9 cellular contexts compared by ENCODE assay signal in genomic region chr14:55454264-55455151, GRCh38. TPM values are rescaled to one million over a fixed set of nuclear protein-coding genes. Genes with fewer than 3 reads are reported as not detected.
DNase-seq lines count a peak whose midpoint lies in the region; ATAC-seq and TF ChIP-seq lines count a peak whose summit lies in the region.
"Had no signal": no experiment of that assay in that cellular context is flagged by ENCODE, and none has a peak within 500 bp of the region (broad histone marks: within the 10 kb centered on the region; RNA-seq: fewer than 3 reads in every experiment).

No MANE protein-coding gene starts in this region.

- no peaks in the 10 kb centered on the region for H3K36me3 ChIP-seq in Peyer's patch

- peak overlapping the region in 2 of 4 donors; percentile 35 to 70 for H3K27ac ChIP-seq in Peyer's patch

- peak; percentile 29 for DNase-seq in AG20443 (ENCODE audit: low spot score)
- peak; percentile 44 for DNase-seq in LHCN-M2 (ENCODE audit: low read depth)
- peak in 2 of 3 donors; percentile 57 to 68 for DNase-seq in Peyer's patch
- DNase-seq in fibroblast of mammary gland (ENCODE audit: low read depth) = peak; percentile 92
- peak; percentile 49 for DNase-seq in pulmonary artery endothelial cell (ENCODE audit: low read depth, low spot score)
- no peak for DNase-seq in hippocampal formation (lab: John Stamatoyannopoulos, UW)
- no peak for DNase-seq in stimulated activated naive CD4-positive, alpha-beta T cell (lab: John Stamatoyannopoulos, UW)

- TF ChIP-seq CTCF in Peyer's patch (IDR thresholded peaks at IDR 0.05) = no peak
- no peak for TF ChIP-seq CTCF in fibroblast of mammary gland (conservative IDR thresholded peaks at IDR 0.05; ENCODE audit: control insufficient read depth, insufficient read depth, low read depth, low read length)

- peaks cover 0 to 28% (median 0%) of the 10 kb centered on the region in 4 donors for H3K4me1 ChIP-seq in Peyer's patch

- H3K9me3 ChIP-seq in Peyer's patch = no peaks in the 10 kb centered on the region

- no peaks in the 10 kb centered on the region for H3K27me3 ChIP-seq in Peyer's patch

- peak overlapping the region in 1 of 4 donors; percentile 14 for H3K4me3 ChIP-seq in Peyer's patch
- H3K4me3 ChIP-seq in fibroblast of mammary gland (ENCODE audit: control insufficient read depth, low read depth, low read length) = no peak overlapping the region

- ATAC-seq in GM21381 (IDR thresholded peaks at IDR 0.05; ENCODE audit: unreplicated experiment) = no peak

- no peak for TF ChIP-seq POLR2A in Peyer's patch (IDR thresholded peaks at IDR 0.05)

RNA-seq across cellular contexts. Expression of gene TBPL2, which starts 14.1 kb away (rescaled TPM):
- not detected in 2 replicates for total RNA-seq in LHCN-M2 (2014; rRNA removed)
- polyA plus RNA-seq in LHCN-M2 (2012) = not detected
- total RNA-seq in Peyer's patch = not detected
- not detected in 2 replicates for total RNA-seq in pulmonary artery endothelial cell
- total RNA-seq: activated CD8-positive, alpha-beta memory T cell treated with anti-CD3 and anti-CD28 coated beads for 36 hours had no signal

RNA-seq across cellular contexts. Expression of gene ATG14, which starts 42.9 kb away (rescaled TPM):
- total RNA-seq in LHCN-M2 (2014; rRNA removed) (9.0 and 9.5 TPM in 2 replicates), Peyer's patch (10 to 100 TPM; 10.3 to 18.9 (median 13.9) TPM), pulmonary artery endothelial cell (13.1 and 15.3 TPM in 2 replicates)
- polyA plus RNA-seq in LHCN-M2 (2012) = 3.8 TPM

Comparison
In these comparisons a context has a peak if more than half of its experiments do, and no peak if none do; other contexts are left out.
1. DNase-seq: peak in AG20443 (single experiment), LHCN-M2 (single experiment), Peyer's patch (2 of 3), fibroblast of mammary gland (single experiment) and pulmonary artery endothelial cell (single experiment); none in hippocampal formation (0 of 2) and stimulated activated naive CD4-positive, alpha-beta T cell (0 of 6).